9 cellular contexts compared by ENCODE assay signal in the genomic region with DNA sequence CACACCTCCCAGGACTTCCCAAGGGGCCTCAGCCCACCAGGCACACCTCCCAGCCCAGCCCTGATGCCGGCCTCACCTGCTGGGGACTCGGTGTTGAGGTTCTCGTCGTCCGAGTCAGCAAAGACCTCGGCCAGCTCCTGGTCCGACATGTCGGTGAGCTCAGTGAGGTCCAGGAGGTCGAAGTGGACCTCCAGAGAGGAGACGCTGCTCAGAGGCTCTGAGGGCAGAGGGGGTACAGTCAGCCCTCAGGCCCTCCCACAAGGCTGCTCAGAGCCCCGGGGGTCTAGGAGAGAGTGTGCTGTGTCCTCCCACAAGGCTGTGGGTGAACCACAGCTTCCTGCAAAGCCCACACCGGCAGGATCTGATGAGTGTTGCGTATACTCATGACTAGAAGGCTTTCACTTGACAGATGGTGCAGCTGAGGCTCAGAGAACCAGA. TPM values are rescaled to one million over a fixed set of nuclear protein-coding genes. Genes with fewer than 3 reads are reported as not detected.
A peak's percentile ranks its signal among the peaks of the same experiment; 100 is the strongest.
DNase-seq lines count a peak whose midpoint lies in the region; ATAC-seq lines count a peak whose summit lies in the region.
"Had no signal": no experiment of that assay in that cellular context is flagged by ENCODE, and none has a peak within 500 bp of the region (broad histone marks: within the 10 kb centered on the region; RNA-seq: fewer than 3 reads in every experiment).

No MANE protein-coding gene starts in this region.

- no peak overlapping the region for H3K27ac ChIP-seq in aorta (ENCODE audit: low read depth in 1 of 2, low read length in 2 of 2)

- 77 to 82% methylated on average over 13 of the region's 13 CpGs for WGBS in aorta, 2 donors

- H3K4me1 ChIP-seq in aorta (ENCODE audit: control insufficient read depth in 1 of 2, insufficient read depth in 2 of 2, low read length in 2 of 2): no peaks in the 10 kb centered on the region

- no peaks in the 10 kb centered on the region for H3K36me3 ChIP-seq in aorta (ENCODE audit: control insufficient read depth in 1 of 2, insufficient read depth in 2 of 2, low read length in 1 of 2)

- intact Hi-C loops in aorta (cut with DNase I): no loop called here

- H3K9me3 ChIP-seq in aorta (ENCODE audit: control insufficient read depth, low read length): no peaks in the 10 kb centered on the region

- H3K27me3 Mint-ChIP-seq in activated T-cell treated with anti-CD3 and anti-CD28 coated beads, Interleukin-2, amount 50 U/mL, for 4 hours (ENCODE audit: low read depth): no peaks in the 10 kb centered on the region

- H3K36me3 Mint-ChIP-seq in activated T-cell treated with anti-CD3 and anti-CD28 coated beads, Interleukin-2, amount 50 U/mL, for 4 hours (ENCODE audit: insufficient read depth): no peaks in the 10 kb centered on the region
- H3K36me3 Mint-ChIP-seq: brain had no signal

- in situ Hi-C loops in KBM-7 (cut with MboI; ENCODE audit: low pct_unique_long_range_greater_than_20kb, low sequenced_read_pairs): no loop called here

- H3K9me3 Mint-ChIP-seq in activated T-cell treated with anti-CD3 and anti-CD28 coated beads, Interleukin-2, amount 50 U/mL, for 4 hours: no peaks in the 10 kb centered on the region
- H3K9me3 Mint-ChIP-seq: brain had no signal

- ATAC-seq in GM18502 (IDR thresholded peaks at IDR 0.05; ENCODE audit: poor library complexity, unreplicated experiment) (peak; percentile 56), GM21528 (IDR thresholded peaks at IDR 0.05; ENCODE audit: low FRiP score, unreplicated experiment) (no peak), aorta (ENCODE audit: low FRiP score) (no peak)
- ATAC-seq in activated T-cell treated with anti-CD3 and anti-CD28 coated beads, Interleukin-2, amount 50 U/mL, for 4 hours: peak; percentile 98 to 100

- DNase-seq in KBM-7 (peak; percentile 88), C1 segment of cervical spinal cord (lab: John Stamatoyannopoulos, UW) (no peak), ecto neural progenitor cell (ENCODE audit: low spot score) (no peak), aorta (no peak)
- peak; percentile 68 for DNase-seq in activated T-cell treated with anti-CD3 and anti-CD28 coated beads, Interleukin-2, amount 50 U/mL, for 4 hours
- DNase-seq in stimulated activated CD4-positive, alpha-beta T cell treated with anti-CD3 and anti-CD28 coated beads, Interleukin-2, amount 100 ng/mL, for 24 hours: peak; percentile 64 to 65

- peak overlapping the region; percentile 73 for H3K4me3 Mint-ChIP-seq in activated T-cell treated with anti-CD3 and anti-CD28 coated beads, Interleukin-2, amount 50 U/mL, for 4 hours
- H3K4me3 Mint-ChIP-seq: brain had no signal

- peaks cover 23% of the 10 kb centered on the region for H3K4me1 Mint-ChIP-seq in activated T-cell treated with anti-CD3 and anti-CD28 coated beads, Interleukin-2, amount 50 U/mL, for 4 hours (ENCODE audit: low read depth)
- H3K4me1 Mint-ChIP-seq: brain had no signal

- H3K4me3 ChIP-seq in aorta (ENCODE audit: low read length in 2 of 2): no peak overlapping the region

- no peaks in the 10 kb centered on the region for H3K27me3 ChIP-seq in aorta (ENCODE audit: control insufficient read depth in 1 of 2, insufficient read depth in 2 of 2, low read length in 1 of 2)

RNA-seq across cellular contexts. Expression of a gene that starts 10.5 kb away (rescaled TPM):
- 1 to 10 TPM in 1 of 3 donors, under 1 TPM in 2; 0.47 to 1.2 (median 0.92) TPM for total RNA-seq in activated T-cell treated with anti-CD3 and anti-CD28 coated beads, Interleukin-2, amount 50 U/mL, for 4 hours
- 1 to 10 TPM; 1.1 to 3.5 TPM for total RNA-seq in aorta
- polyA plus RNA-seq in aorta: 1 to 10 TPM; 3.0 to 3.2 TPM

Comparison
In these comparisons a context has a peak if more than half of its experiments do, and no peak if none do; other contexts are left out.
1. ATAC-seq: peak in GM18502 (single experiment) and activated T-cell treated with anti-CD3 and anti-CD28 coated beads, Interleukin-2, amount 50 U/mL, for 4 hours (2 of 2); none in GM21528 (single experiment) and aorta (single experiment).
2. DNase-seq: peak in KBM-7 (single experiment), activated T-cell treated with anti-CD3 and anti-CD28 coated beads, Interleukin-2, amount 50 U/mL, for 4 hours (single experiment) and stimulated activated CD4-positive, alpha-beta T cell treated with anti-CD3 and anti-CD28 coated beads, Interleukin-2, amount 100 ng/mL, for 24 hours (2 of 2); none in C1 segment of cervical spinal cord (0 of 14), ecto neural progenitor cell (single experiment) and aorta (0 of 2).